ENCODE assay signal across 8 cellular contexts in genomic region chr3:11601446-11602241, GRCh38. TPM values are rescaled to one million over a fixed set of nuclear protein-coding genes. Genes with fewer than 3 reads are reported as not detected.
A peak's percentile ranks its signal among the peaks of the same experiment; 100 is the strongest.
DNase-seq lines count a peak whose midpoint lies in the region; ATAC-seq, FAIRE-seq and TF ChIP-seq lines count a peak whose summit lies in the region.

No MANE protein-coding gene starts in this region.

- no peak for TF ChIP-seq EP300 in transverse colon (IDR thresholded peaks at IDR 0.05; ENCODE audit: low read depth)

- in situ Hi-C loops in transverse colon (cut with MboI; ENCODE audit: low pct_ligation_motif_present in 1 of 4, low pct_unique_long_range_greater_than_20kb in 1 of 4, low sequenced_read_pairs in 3 of 4): no loop called here

- FAIRE-seq in urothelium cell line (lab: Jason Lieb, UNC): no peak

- H3K4me3 ChIP-seq in BLaER1 treated with 17β-estradiol and CSF1 and Interleukin-3, amounts not matched to agents 10 nM and 100 nM: no peak overlapping the region
- H3K4me3 ChIP-seq in lower lobe of right lung (no peak overlapping the region), transverse colon (no peak overlapping the region)

- ATAC-seq in GM19395 (IDR thresholded peaks at IDR 0.05; ENCODE audit: unreplicated experiment): peak; percentile 93
- peak; percentile 94 for ATAC-seq in HG03354 (IDR thresholded peaks at IDR 0.05; ENCODE audit: poor library complexity, severe bottlenecking, unreplicated experiment)
- ATAC-seq in lower lobe of right lung: no peak

- intact Hi-C loops in lower lobe of right lung (cut with DNase I) (no loop called here), transverse colon (cut with DNase I; ENCODE audit: low total_unique reads) (no loop called here)

- peaks cover 14% of the 10 kb centered on the region for H3K9me3 Mint-ChIP-seq in activated naive CD8-positive, alpha-beta T cell treated with anti-CD3 and anti-CD28 coated beads for 36 hours

- H4K20me1 ChIP-seq in BLaER1 treated with 17β-estradiol and CSF1 and Interleukin-3, amounts not matched to agents 10 nM and 100 nM: peaks cover 66 to 96% (median 87%) of the 10 kb centered on the region in 11 experiments

- peak overlapping the region; percentile 54 for H3K4me3 Mint-ChIP-seq in activated naive CD8-positive, alpha-beta T cell treated with anti-CD3 and anti-CD28 coated beads for 36 hours

- TF ChIP-seq POLR2A in transverse colon (IDR thresholded peaks at IDR 0.05): no peak

- peaks cover 50% of the 10 kb centered on the region for H3K36me3 Mint-ChIP-seq in activated naive CD8-positive, alpha-beta T cell treated with anti-CD3 and anti-CD28 coated beads for 36 hours

- peak overlapping the region in 7 of 11 experiments; percentile 11 to 57 (median 35); a peak in 14 of 22 replicates for H3K27ac ChIP-seq in BLaER1 treated with 17β-estradiol and CSF1 and Interleukin-3, amounts not matched to agents 10 nM and 100 nM
- peak overlapping the region; percentile 69 for H3K27ac ChIP-seq in lower lobe of right lung
- peak overlapping the region; percentile 86 to 91 (median 88) for H3K27ac ChIP-seq in transverse colon

- H3K9ac ChIP-seq in BLaER1 treated with 17β-estradiol and CSF1 and Interleukin-3, amounts not matched to agents 10 nM and 100 nM: peak overlapping the region in 1 of 11 experiments; percentile 21; a peak in 1 of 22 replicates

- DNase-seq in activated naive CD8-positive, alpha-beta T cell treated with anti-CD3 and anti-CD28 coated beads for 36 hours: peak; percentile 77
- DNase-seq in lower lobe of right lung (no peak), transverse colon (no peak), HUDEP-2 (lab: John Stamatoyannopoulos, UW; ENCODE audit: unreplicated experiment in 76 of 76) (no peak), urothelium cell line (ENCODE audit: low spot score) (no peak)

- H3K4me2 ChIP-seq in BLaER1 treated with 17β-estradiol and CSF1 and Interleukin-3, amounts not matched to agents 10 nM and 100 nM: peak overlapping the region; percentile 9 to 65 (median 44); a peak in 18 of 22 replicates

- H3K27me3 Mint-ChIP-seq in activated naive CD8-positive, alpha-beta T cell treated with anti-CD3 and anti-CD28 coated beads for 36 hours: no peaks in the 10 kb centered on the region

- peaks cover 20 to 49% (median 47%) of the 10 kb centered on the region in 11 experiments for H3K9me3 ChIP-seq in BLaER1 treated with 17β-estradiol and CSF1 and Interleukin-3, amounts not matched to agents 10 nM and 100 nM (replicated peaks in 1 of 11)
- H3K9me3 ChIP-seq in lower lobe of right lung (no peaks in the 10 kb centered on the region), transverse colon (no peaks in the 10 kb centered on the region)

- H3K4me1 ChIP-seq in BLaER1 treated with 17β-estradiol and CSF1 and Interleukin-3, amounts not matched to agents 10 nM and 100 nM: peaks cover 21 to 46% (median 39%) of the 10 kb centered on the region in 10 experiments
- H3K4me1 ChIP-seq in lower lobe of right lung (peaks cover 36% of the 10 kb centered on the region), transverse colon (peaks cover 13 to 52% (median 21%) of the 10 kb centered on the region in 4 donors)

- H3K27ac Mint-ChIP-seq in activated naive CD8-positive, alpha-beta T cell treated with anti-CD3 and anti-CD28 coated beads for 36 hours: peak overlapping the region; percentile 91

- WGBS in transverse colon (ENCODE audit: low coverage in 1 of 2), 2 donors: 65 to 66% methylated on average over 9 to 21 of the region's 21 CpGs

- TF ChIP-seq CTCF in lower lobe of right lung (IDR thresholded peaks at IDR 0.05) (no peak), transverse colon (IDR thresholded peaks at IDR 0.05) (no peak)

- H3K4me1 Mint-ChIP-seq in activated naive CD8-positive, alpha-beta T cell treated with anti-CD3 and anti-CD28 coated beads for 36 hours: peaks cover 57% of the 10 kb centered on the region

- H3K36me3 ChIP-seq in BLaER1 treated with 17β-estradiol and CSF1 and Interleukin-3, amounts not matched to agents 10 nM and 100 nM: peaks cover 69 to 95% (median 81%) of the 10 kb centered on the region in 11 experiments
- H3K36me3 ChIP-seq in lower lobe of right lung (peaks cover 16% of the 10 kb centered on the region), transverse colon (peaks cover 0 to 5% (median 2%) of the 10 kb centered on the region in 4 donors)

- no peaks in the 10 kb centered on the region for H3K27me3 ChIP-seq in BLaER1 treated with 17β-estradiol and CSF1 and Interleukin-3, amounts not matched to agents 10 nM and 100 nM
- no peaks in the 10 kb centered on the region for H3K27me3 ChIP-seq in lower lobe of right lung (ENCODE audit: low read depth)
- no peaks in the 10 kb centered on the region for H3K27me3 ChIP-seq in transverse colon

RNA-seq across cellular contexts. Expression of gene VGLL4, which starts 42.1 kb away (rescaled TPM):
- total RNA-seq in activated naive CD8-positive, alpha-beta T cell treated with anti-CD3 and anti-CD28 coated beads for 36 hours: 10 to 100 TPM; 44.0 to 44.8 TPM
- 45.5 TPM for total RNA-seq in lower lobe of right lung
- total RNA-seq in transverse colon: 100 to 1,000 TPM in 1 of 4 donors, 10 to 100 TPM in 3; 67.3 to 175 (median 95.0) TPM

Comparison
In these comparisons a context has a peak if more than half of its experiments do, and no peak if none do; other contexts are left out.
1. H3K27ac ChIP-seq: peak in every context shown above with its lines; median percentile 88 in transverse colon; 69 in lower lobe of right lung; 35 in BLaER1 treated with 17β-estradiol and CSF1 and Interleukin-3, amounts not matched to agents 10 nM and 100 nM.
2. ATAC-seq: peak in GM19395 (single experiment) and HG03354 (single experiment); none in lower lobe of right lung (0 of 2).